Comparison of ENCODE assay signal across 23 cellular contexts in genomic region chr10:59384761-59385160, GRCh38. TPM values are rescaled to one million over a fixed set of nuclear protein-coding genes. Genes with fewer than 3 reads are reported as not detected.
"Had no signal": no experiment of that assay in that cellular context is flagged by ENCODE, and none has a peak within 500 bp of the region (broad histone marks: within the 10 kb centered on the region; RNA-seq: fewer than 3 reads in every experiment).

No MANE protein-coding gene starts in this region.

- H3K27ac Mint-ChIP-seq: naive thymus-derived CD4-positive, alpha-beta T cell; natural killer cell treated with Interleukin-12 subunit alpha and Interleukin-12 subunit beta and Interleukin-15 and Interleukin-18, amount 100 ng/mL, for 72 hours; progenitor cell of endocrine pancreas; stimulated activated naive B cell treated with anti-CD40 and anti-IgM and Interleukin-4, amounts not matched to agents 10 μg/mL and 1 μg/mL and 100 μg/mL, for 72 hours had no signal

- H3K4me1 ChIP-seq: stomach, testis, transverse colon, upper lobe of right lung had no signal

- H3K27ac ChIP-seq: hepatocyte, ovary, right lobe of liver, testis, thyroid gland, upper lobe of right lung had no signal

- DNase-seq: heart right ventricle; islet precursor cell; midbrain; mucosa of descending colon; naive thymus-derived CD4-positive, alpha-beta T cell; ovary; right lobe of liver; stimulated activated CD4-positive, alpha-beta T cell treated with anti-CD3 and anti-CD28 coated beads, Interleukin-12 subunit alpha, Interleukin-12 subunit beta, amount 100 ng/mL, for 4 hours; stimulated activated CD4-positive, alpha-beta T cell treated with anti-CD3 and anti-CD28 coated beads, Interleukin-15, amount 100 ng/mL, for 24 hours; stimulated activated CD4-positive, alpha-beta T cell treated with anti-CD3 and anti-CD28 coated beads, Interleukin-2, amount 100 ng/mL, for 24 hours; stimulated activated CD4-positive, alpha-beta T cell treated with anti-CD3 and anti-CD28 coated beads, Interleukin-4, amount 100 ng/mL, for 1 hour; stimulated activated naive B cell treated with anti-CD40 and anti-IgM and Interleukin-4, amounts not matched to agents 10 μg/mL and 1 μg/mL and 100 μg/mL, for 72 hours; stimulated activated naive CD8-positive, alpha-beta T cell treated with anti-CD3 and anti-CD28 coated beads, Interleukin-15, Interleukin-2, amounts not matched to agents 100 U/mL and 50 U/mL, for 24 hours; stomach; testis; thyroid gland; transverse colon; upper lobe of right lung had no signal

- H3K4me3 Mint-ChIP-seq: naive thymus-derived CD4-positive, alpha-beta T cell; natural killer cell treated with Interleukin-12 subunit alpha and Interleukin-12 subunit beta and Interleukin-15 and Interleukin-18, amount 100 ng/mL, for 72 hours; stimulated activated naive B cell treated with anti-CD40 and anti-IgM and Interleukin-4, amounts not matched to agents 10 μg/mL and 1 μg/mL and 100 μg/mL, for 72 hours had no signal

- H3K4me1 Mint-ChIP-seq: stimulated activated naive B cell treated with anti-CD40 and anti-IgM and Interleukin-4, amounts not matched to agents 10 μg/mL and 1 μg/mL and 100 μg/mL, for 72 hours had no signal

- ATAC-seq: heart right ventricle; mucosa of descending colon; naive thymus-derived CD4-positive, alpha-beta T cell; natural killer cell treated with Interleukin-12 subunit alpha and Interleukin-12 subunit beta and Interleukin-15 and Interleukin-18, amount 100 ng/mL, for 72 hours; stimulated activated naive B cell treated with anti-CD40 and anti-IgM and Interleukin-4, amounts not matched to agents 10 μg/mL and 1 μg/mL and 100 μg/mL, for 72 hours; stimulated activated naive CD8-positive, alpha-beta T cell treated with anti-CD3 and anti-CD28 coated beads, Interleukin-15, Interleukin-2, amounts not matched to agents 100 U/mL and 50 U/mL, for 24 hours; upper lobe of right lung had no signal

- H3K79me2 ChIP-seq: hepatocyte had no signal

- H3K9me3 ChIP-seq: mucosa of descending colon, ovary, right lobe of liver, stomach, testis, thyroid gland, transverse colon, upper lobe of right lung had no signal

- H3K27me3 ChIP-seq: heart right ventricle, hepatocyte, ovary, right atrium auricular region, right lobe of liver, stomach, testis, thyroid gland, transverse colon, upper lobe of right lung had no signal

- H3K4me2 ChIP-seq: hepatocyte had no signal

- H3K36me3 ChIP-seq: heart right ventricle, ovary, right atrium auricular region, right lobe of liver, stomach, thyroid gland, transverse colon, upper lobe of right lung had no signal

- H3K36me3 Mint-ChIP-seq: naive thymus-derived CD4-positive, alpha-beta T cell; natural killer cell treated with Interleukin-12 subunit alpha and Interleukin-12 subunit beta and Interleukin-15 and Interleukin-18, amount 100 ng/mL, for 72 hours; stimulated activated naive B cell treated with anti-CD40 and anti-IgM and Interleukin-4, amounts not matched to agents 10 μg/mL and 1 μg/mL and 100 μg/mL, for 72 hours had no signal

- H2AFZ ChIP-seq: hepatocyte had no signal

- H3K9me3 Mint-ChIP-seq: stimulated activated naive B cell treated with anti-CD40 and anti-IgM and Interleukin-4, amounts not matched to agents 10 μg/mL and 1 μg/mL and 100 μg/mL, for 72 hours had no signal

- H3K4me3 ChIP-seq: heart right ventricle, hepatocyte, lung, mucosa of descending colon, ovary, right atrium auricular region, right lobe of liver, stomach, testis, thyroid gland, transverse colon, upper lobe of right lung had no signal

- H3K27me3 Mint-ChIP-seq: natural killer cell treated with Interleukin-12 subunit alpha and Interleukin-12 subunit beta and Interleukin-15 and Interleukin-18, amount 100 ng/mL, for 72 hours; progenitor cell of endocrine pancreas; stimulated activated naive B cell treated with anti-CD40 and anti-IgM and Interleukin-4, amounts not matched to agents 10 μg/mL and 1 μg/mL and 100 μg/mL, for 72 hours had no signal

RNA-seq across cellular contexts. Expression of gene FAM13C, which starts 22.4 kb away (rescaled TPM):
- total RNA-seq: naive thymus-derived CD4-positive, alpha-beta T cell; natural killer cell treated with Interleukin-12 subunit alpha and Interleukin-12 subunit beta and Interleukin-15 and Interleukin-18, amount 100 ng/mL, for 72 hours had no signal
- polyA plus RNA-seq: naive thymus-derived CD4-positive, alpha-beta T cell had no signal
